Comparison of ENCODE assay signal across 11 cellular contexts in genomic region chr7:90661290-90662151, GRCh38.
DNase-seq lines count a peak whose midpoint lies in the region; ATAC-seq, FAIRE-seq and TF ChIP-seq lines count a peak whose summit lies in the region.
"Had no signal": no experiment of that assay in that cellular context is flagged by ENCODE, and none has a peak within 500 bp of the region (broad histone marks: within the 10 kb centered on the region; RNA-seq: fewer than 3 reads in every experiment).

No MANE protein-coding gene starts in this region.

- intact Hi-C loops in lower lobe of right lung (cut with DNase I) (no loop called here), upper lobe of right lung (cut with DNase I) (no loop called here)
- intact Hi-C loops in CD8-positive, alpha-beta T cell (cut with DNase I, micrococcal nuclease), result no loop called here

- DNase-seq in bronchial epithelial cell (ENCODE audit: low read depth) (peak; percentile 94), lower lobe of right lung (no peak), H54 (ENCODE audit: insufficient read length, low spot score) (no peak), type B pancreatic cell (ENCODE audit: extremely low spot score, unreplicated experiment) (no peak), upper lobe of right lung (no peak)
- DNase-seq in CD8-positive, alpha-beta T cell, result no peak
- DNase-seq: activated CD4-positive, alpha-beta T cell treated with anti-CD3 and anti-CD28 coated beads for 1 hour; activated naive CD4-positive, alpha-beta T cell treated with Interleukin-2 at 50 U/mL for 16 hours; CD4-positive, alpha-beta memory T cell had no signal

- POLR2A ChIA-PET in CD8-positive, alpha-beta T cell (lab: Charles Lee), result no interaction called here

- H3K36me3 Mint-ChIP-seq in CD8-positive, alpha-beta T cell, result no peaks in the 10 kb centered on the region
- H3K36me3 Mint-ChIP-seq in type B pancreatic cell, result peaks cover 5% of the 10 kb centered on the region
- H3K36me3 Mint-ChIP-seq: CD4-positive, alpha-beta memory T cell had no signal

- no peak overlapping the region for H3K27ac Mint-ChIP-seq in CD8-positive, alpha-beta T cell
- H3K27ac Mint-ChIP-seq in type B pancreatic cell, result no peak overlapping the region
- H3K27ac Mint-ChIP-seq: CD4-positive, alpha-beta memory T cell had no signal

- H3K4me1 ChIP-seq in lower lobe of right lung (peaks cover 14% of the 10 kb centered on the region), upper lobe of right lung (no peaks in the 10 kb centered on the region)
- H3K4me1 ChIP-seq in CD8-positive, alpha-beta T cell (ENCODE audit: insufficient read depth, low read length), result no peaks in the 10 kb centered on the region

- no peak overlapping the region for H3K4me3 ChIP-seq in bronchial epithelial cell (ENCODE audit: low read depth, low read length)
- H3K4me3 ChIP-seq in lower lobe of right lung, result no peak overlapping the region
- H3K4me3 ChIP-seq in CD8-positive, alpha-beta T cell (ENCODE audit: low read depth, low read length), result no peak overlapping the region
- H3K4me3 ChIP-seq in upper lobe of right lung, result no peak overlapping the region

- no peak for FAIRE-seq in bronchial epithelial cell (lab: Jason Lieb, UNC)
- no peak for FAIRE-seq in H54 (lab: Jason Lieb, UNC)

- TF ChIP-seq CTCF in bronchial epithelial cell (IDR thresholded peaks at IDR 0.05; ENCODE audit: insufficient read depth, low read length, severe bottlenecking) (no peak), lower lobe of right lung (IDR thresholded peaks at IDR 0.05) (no peak), type B pancreatic cell (conservative IDR thresholded peaks at IDR 0.05) (no peak), upper lobe of right lung (IDR thresholded peaks at IDR 0.05) (no peak)
- TF ChIP-seq CTCF in CD8-positive, alpha-beta T cell (IDR thresholded peaks at IDR 0.05), result no peak

- no peaks in the 10 kb centered on the region for H3K9me3 ChIP-seq in lower lobe of right lung
- H3K9me3 ChIP-seq in CD8-positive, alpha-beta T cell (ENCODE audit: low read length), result no peaks in the 10 kb centered on the region
- H3K9me3 ChIP-seq in upper lobe of right lung, result no peaks in the 10 kb centered on the region

- CTCF ChIA-PET in CD8-positive, alpha-beta T cell (lab: Charles Lee), result no interaction called here

- no peaks in the 10 kb centered on the region for H3K9me3 Mint-ChIP-seq in CD8-positive, alpha-beta T cell
- peaks cover 7% of the 10 kb centered on the region for H3K9me3 Mint-ChIP-seq in type B pancreatic cell

- ATAC-seq in GM18868 (IDR thresholded peaks at IDR 0.05; ENCODE audit: unreplicated experiment) (peak; percentile 17), HG03064 (IDR thresholded peaks at IDR 0.05; ENCODE audit: low read depth, unreplicated experiment) (peak; percentile 21), lower lobe of right lung (peak; percentile 56 to 69), upper lobe of right lung (no peak)
- no peak for ATAC-seq in CD8-positive, alpha-beta T cell

- H3K27ac ChIP-seq in lower lobe of right lung (no peak overlapping the region), upper lobe of right lung (no peak overlapping the region)
- H3K27ac ChIP-seq in CD8-positive, alpha-beta T cell (ENCODE audit: low read depth, low read length), result no peak overlapping the region

- no peaks in the 10 kb centered on the region for H3K27me3 Mint-ChIP-seq in CD8-positive, alpha-beta T cell (ENCODE audit: low read depth)
- no peaks in the 10 kb centered on the region for H3K27me3 Mint-ChIP-seq in type B pancreatic cell
- H3K27me3 Mint-ChIP-seq: CD4-positive, alpha-beta memory T cell had no signal

- H3K4me3 Mint-ChIP-seq in CD8-positive, alpha-beta T cell, result no peak overlapping the region
- H3K4me3 Mint-ChIP-seq in type B pancreatic cell, result no peak overlapping the region
- H3K4me3 Mint-ChIP-seq: CD4-positive, alpha-beta memory T cell had no signal

- H3K36me3 ChIP-seq in bronchial epithelial cell (ENCODE audit: control insufficient read depth, insufficient read depth, low read length) (no peaks in the 10 kb centered on the region), lower lobe of right lung (no peaks in the 10 kb centered on the region), upper lobe of right lung (no peaks in the 10 kb centered on the region)
- H3K36me3 ChIP-seq in CD8-positive, alpha-beta T cell (ENCODE audit: insufficient read depth, low read length), result no peaks in the 10 kb centered on the region

- TF ChIP-seq POLR2A in H54 (IDR thresholded peaks at IDR 0.05; ENCODE audit: low read depth, low read length), result no peak

- H3K27me3 ChIP-seq in bronchial epithelial cell (ENCODE audit: control insufficient read depth, insufficient read depth, low read length) (no peaks in the 10 kb centered on the region), lower lobe of right lung (ENCODE audit: low read depth) (no peaks in the 10 kb centered on the region), upper lobe of right lung (no peaks in the 10 kb centered on the region)
- H3K27me3 ChIP-seq in CD8-positive, alpha-beta T cell (ENCODE audit: insufficient read depth, low read length), result no peaks in the 10 kb centered on the region

- no peaks in the 10 kb centered on the region for H3K4me1 Mint-ChIP-seq in CD8-positive, alpha-beta T cell (ENCODE audit: low read depth)
- peaks cover 7% of the 10 kb centered on the region for H3K4me1 Mint-ChIP-seq in type B pancreatic cell (ENCODE audit: unreplicated experiment)
- H3K4me1 Mint-ChIP-seq: CD4-positive, alpha-beta memory T cell had no signal

Comparison
In these comparisons a context has a peak if more than half of its experiments do, and no peak if none do; other contexts are left out.
1. ATAC-seq: peak in GM18868 (single experiment), HG03064 (single experiment) and lower lobe of right lung (2 of 2); none in CD8-positive, alpha-beta T cell (single experiment) and upper lobe of right lung (single experiment).